12 cellular contexts compared by ENCODE assay signal in genomic region chr4:123162859-123163258, GRCh38.
DNase-seq lines count a peak whose midpoint lies in the region; ATAC-seq lines count a peak whose summit lies in the region.
"Had no signal": no experiment of that assay in that cellular context is flagged by ENCODE, and none has a peak within 500 bp of the region (broad histone marks: within the 10 kb centered on the region; RNA-seq: fewer than 3 reads in every experiment).

No MANE protein-coding gene starts in this region.

- no peak for ATAC-seq in GM21619 (IDR thresholded peaks at IDR 0.05; ENCODE audit: unreplicated experiment)
- ATAC-seq in GM19467 (IDR thresholded peaks at IDR 0.05; ENCODE audit: unreplicated experiment) = no peak
- ATAC-seq: A549; CD8-positive, alpha-beta T cell had no signal

- DNase-seq in NCI-H82 (lab: John Stamatoyannopoulos, UW) (peak; percentile 7), NCI-H82 treated with DMSO at 0.1 percent for 48 hours (lab: John Stamatoyannopoulos, UW; ENCODE audit: unreplicated experiment) (no peak), HuH-7 (ENCODE audit: low spot score) (peak; percentile 14), NCI-H526 treated with DMSO at 0.1 percent for 48 hours (lab: John Stamatoyannopoulos, UW) (peak; percentile 27)
- DNase-seq: Caco-2; Calu3; CD4-positive, alpha-beta T cell; CD8-positive, alpha-beta T cell; DMS79 treated with DMSO at 0.1 percent for 48 hours had no signal
